Comparison of ENCODE assay signal across 13 cellular contexts in the genomic region with DNA sequence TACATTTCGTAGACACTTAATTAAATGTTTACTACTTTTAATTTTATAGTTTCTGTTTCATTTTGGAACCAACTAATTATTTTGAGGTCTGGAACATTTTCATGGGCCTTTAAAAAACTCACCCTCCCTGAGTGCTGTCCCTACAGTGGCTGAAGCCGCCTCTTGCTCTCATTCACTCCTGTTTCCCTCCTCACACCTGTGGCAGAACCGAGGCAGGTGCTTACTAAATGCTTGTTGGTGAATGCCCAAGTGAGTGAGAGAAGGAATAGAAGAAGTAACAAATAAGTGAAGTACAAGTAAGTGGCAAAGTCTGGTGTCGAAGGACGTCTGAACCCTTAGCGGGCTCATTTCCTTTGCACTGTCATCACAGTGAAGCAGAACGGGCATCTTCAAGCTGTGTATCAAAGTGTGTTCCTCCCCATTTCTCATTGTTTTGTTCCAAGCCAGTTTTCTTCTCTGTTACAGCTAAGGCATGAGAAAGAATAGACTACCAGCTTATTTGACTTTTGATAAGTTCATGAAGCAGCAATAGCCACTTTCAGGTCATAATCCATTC.
DNase-seq lines count a peak whose midpoint lies in the region; ATAC-seq lines count a peak whose summit lies in the region.
"Had no signal": no experiment of that assay in that cellular context is flagged by ENCODE, and none has a peak within 500 bp of the region (broad histone marks: within the 10 kb centered on the region; RNA-seq: fewer than 3 reads in every experiment).

No MANE protein-coding gene starts in this region.

- CTCF ChIA-PET in activated naive CD4-positive, alpha-beta T cell treated with anti-CD3 and anti-CD28 coated beads, Interleukin-2, amount 10 ng/mL, durations not matched to agents 7 days and 5 days (lab: Charles Lee), result no interaction called here

- H3K4me1 Mint-ChIP-seq in activated naive CD4-positive, alpha-beta T cell treated with anti-CD3 and anti-CD28 coated beads, Interleukin-2, amount 10 ng/mL, durations not matched to agents 7 days and 5 days, result peaks cover 37% of the 10 kb centered on the region

- peak overlapping the region; percentile 78 for H3K27ac Mint-ChIP-seq in activated naive CD4-positive, alpha-beta T cell treated with anti-CD3 and anti-CD28 coated beads, Interleukin-2, amount 10 ng/mL, durations not matched to agents 7 days and 5 days

- ATAC-seq in HG02623 (IDR thresholded peaks at IDR 0.05; ENCODE audit: unreplicated experiment) (peak; percentile 40), HG02981 (IDR thresholded peaks at IDR 0.05; ENCODE audit: unreplicated experiment) (no peak)
- ATAC-seq: natural killer cell had no signal

- peaks cover 1% of the 10 kb centered on the region for H3K9me3 Mint-ChIP-seq in activated naive CD4-positive, alpha-beta T cell treated with anti-CD3 and anti-CD28 coated beads, Interleukin-2, amount 10 ng/mL, durations not matched to agents 7 days and 5 days
- H3K9me3 Mint-ChIP-seq: natural killer cell had no signal

- no peaks in the 10 kb centered on the region for H3K27me3 Mint-ChIP-seq in activated naive CD4-positive, alpha-beta T cell treated with anti-CD3 and anti-CD28 coated beads, Interleukin-2, amount 10 ng/mL, durations not matched to agents 7 days and 5 days

- H3K4me3 Mint-ChIP-seq in activated naive CD4-positive, alpha-beta T cell treated with anti-CD3 and anti-CD28 coated beads, Interleukin-2, amount 10 ng/mL, durations not matched to agents 7 days and 5 days, result peak overlapping the region; percentile 42
- H3K4me3 Mint-ChIP-seq: natural killer cell had no signal

- peaks cover 5% of the 10 kb centered on the region for H3K36me3 Mint-ChIP-seq in activated naive CD4-positive, alpha-beta T cell treated with anti-CD3 and anti-CD28 coated beads, Interleukin-2, amount 10 ng/mL, durations not matched to agents 7 days and 5 days
- H3K36me3 Mint-ChIP-seq: natural killer cell had no signal

- peak overlapping the region; percentile 18 for H3K4me3 ChIP-seq in Jurkat, Clone E6-1 (ENCODE audit: low read length)

- DNase-seq in activated naive CD4-positive, alpha-beta T cell treated with anti-CD3 and anti-CD28 coated beads, Interleukin-2, amount 10 ng/mL, durations not matched to agents 7 days and 5 days, result no peak
- DNase-seq in activated naive CD4-positive, alpha-beta T cell treated with anti-CD3 and anti-CD28 coated beads, Interleukin-2, amount 50 U/mL, for 16 hours, result no peak
- DNase-seq in Jurkat, Clone E6-1 (ENCODE audit: low read depth, low spot score), result no peak
- DNase-seq in pons (ENCODE audit: low spot score) (no peak), NCI-H69 (lab: John Stamatoyannopoulos, UW) (no peak), AG08395 (ENCODE audit: low spot score) (no peak)
- DNase-seq: activated effector memory CD4-positive, alpha-beta T cell treated with anti-CD3 and anti-CD28 coated beads, Interleukin-2, amount 50 U/mL, for 16 hours; effector CD8-positive, alpha-beta T cell; natural killer cell; NCI-H226; stimulated activated CD4-positive, alpha-beta T cell treated with anti-CD3 and anti-CD28 coated beads, Interleukin-2, amount 100 ng/mL, for 48 hours had no signal
